In the genomic region with DNA sequence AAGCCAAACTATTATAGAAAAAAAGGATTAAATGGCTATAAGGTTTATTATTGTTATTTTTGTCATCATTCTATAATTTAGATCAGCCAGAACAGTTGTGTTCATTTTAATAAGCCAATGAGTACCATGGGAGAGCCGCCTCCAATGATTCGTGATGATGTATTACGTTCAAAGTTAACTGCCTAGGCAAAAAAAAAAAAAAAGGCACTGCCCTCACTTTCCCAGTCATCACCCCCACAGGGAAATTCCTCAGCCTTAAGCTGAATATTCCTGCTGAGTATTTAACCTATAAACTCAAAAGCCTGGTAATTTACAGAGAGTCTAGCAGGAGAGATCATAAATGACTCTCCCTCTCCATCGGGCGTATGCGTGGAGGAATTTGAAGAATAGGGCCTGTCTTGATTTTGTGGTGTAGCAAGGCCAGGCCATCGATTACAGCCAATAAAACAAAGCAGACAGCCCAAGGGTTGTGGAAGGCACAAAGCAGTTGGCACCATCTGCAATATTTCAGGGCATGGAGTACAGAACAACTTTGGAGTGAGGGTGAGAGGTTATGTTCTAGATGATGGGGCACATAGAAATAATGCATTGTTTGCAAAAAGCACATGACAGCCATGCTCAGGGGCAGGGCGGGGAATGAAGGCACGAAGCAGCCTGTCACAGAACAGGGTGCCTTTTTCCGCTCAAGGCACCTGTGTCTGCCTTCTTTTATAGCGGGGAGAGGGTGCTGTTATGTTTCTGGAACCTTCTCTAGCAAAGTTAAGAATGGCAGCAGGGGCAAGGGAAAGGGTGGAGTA, we compare ENCODE assay signal across 21 cellular contexts.
"Had no signal": no experiment of that assay in that cellular context is flagged by ENCODE, and none has a peak within 500 bp of the region (broad histone marks: within the 10 kb centered on the region; RNA-seq: fewer than 3 reads in every experiment).

No MANE protein-coding gene starts in this region.

- H3K36me3 ChIP-seq: gastrocnemius medialis, right atrium auricular region, tibial nerve, vagina had no signal

- H3K27me3 Mint-ChIP-seq: activated naive CD8-positive, alpha-beta T cell treated with anti-CD3 and anti-CD28 coated beads for 36 hours had no signal

- ATAC-seq: body of pancreas, gastrocnemius medialis, left ventricle myocardium superior, natural killer cell had no signal

- H3K4me1 ChIP-seq: body of pancreas, tibial nerve, vagina had no signal

- H3K9me3 ChIP-seq: body of pancreas, gastrocnemius medialis, vagina had no signal

- H3K27ac ChIP-seq: body of pancreas, gastrocnemius medialis, right atrium auricular region, tibial nerve, vagina had no signal

- H3K4me3 ChIP-seq: body of pancreas, gastrocnemius medialis, right atrium auricular region, tibial nerve, vagina had no signal

- DNase-seq: activated CD4-positive, CD25-positive, alpha-beta regulatory T cell treated with anti-CD3 and anti-CD28 coated beads, Interleukin-2, amount 50 U/mL, for 72 hours; activated naive CD8-positive, alpha-beta T cell treated with anti-CD3 and anti-CD28 coated beads for 36 hours; amygdala; body of pancreas; cortex of kidney; effector CD8-positive, alpha-beta T cell; gastrocnemius medialis; islet precursor cell; left ventricle myocardium superior; mesenchymal stem cell; natural killer cell; nucleus accumbens; posterior cingulate gyrus; small intestine; stimulated activated CD4-positive, alpha-beta T cell treated with anti-CD3 and anti-CD28 coated beads, Interleukin-4, amount 100 ng/mL, for 24 hours; stimulated activated naive CD4-positive, alpha-beta T cell; T-helper 9 cell had no signal

- H3K4me3 Mint-ChIP-seq: activated naive CD8-positive, alpha-beta T cell treated with anti-CD3 and anti-CD28 coated beads for 36 hours; activated T-helper 1 cell treated with anti-CD3 and anti-CD28 coated beads, Interleukin-12 subunit alpha, Interleukin-12 subunit beta, Interleukin-2, Interleukin-4 antibody, amounts not matched to agents 30 ng/mL and 10 ng/mL and 1 ng/mL, durations not matched to agents 14 hours and 24 hours and 36 hours; natural killer cell had no signal

- H3K4me1 Mint-ChIP-seq: activated naive CD8-positive, alpha-beta T cell treated with anti-CD3 and anti-CD28 coated beads for 36 hours; natural killer cell had no signal

- H3K27me3 ChIP-seq: body of pancreas, gastrocnemius medialis, right atrium auricular region, tibial nerve, vagina had no signal

- H3K27ac Mint-ChIP-seq: activated naive CD8-positive, alpha-beta T cell treated with anti-CD3 and anti-CD28 coated beads for 36 hours; activated T-helper 1 cell treated with anti-CD3 and anti-CD28 coated beads, Interleukin-12 subunit alpha, Interleukin-12 subunit beta, Interleukin-2, Interleukin-4 antibody, amounts not matched to agents 30 ng/mL and 10 ng/mL and 1 ng/mL, durations not matched to agents 14 hours and 24 hours and 36 hours; natural killer cell had no signal

- H3K36me3 Mint-ChIP-seq: activated naive CD8-positive, alpha-beta T cell treated with anti-CD3 and anti-CD28 coated beads for 36 hours; natural killer cell had no signal
